In the genomic region with DNA sequence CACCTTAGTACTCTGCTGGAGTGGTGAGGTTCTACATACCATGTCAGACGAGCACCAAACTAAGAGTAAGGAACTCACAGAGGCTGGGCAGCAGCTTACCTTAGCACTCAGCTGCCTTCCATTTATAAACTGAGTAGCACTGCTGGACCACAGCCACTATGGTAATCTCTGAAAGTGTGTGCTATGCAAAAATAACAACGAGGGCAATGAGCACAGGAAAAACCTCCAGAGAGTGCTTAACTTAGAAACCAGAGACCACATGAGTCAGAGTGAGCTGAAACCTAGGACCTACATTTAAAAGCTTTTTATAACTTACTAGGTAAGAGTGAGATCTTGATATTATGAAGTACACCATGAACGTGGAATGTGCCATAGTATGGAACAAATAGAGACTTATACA, we compare ENCODE assay signal across 10 cellular contexts. TPM values are rescaled to one million over a fixed set of nuclear protein-coding genes. Genes with fewer than 3 reads are reported as not detected.
DNase-seq lines count a peak whose midpoint lies in the region; ATAC-seq, FAIRE-seq and TF ChIP-seq lines count a peak whose summit lies in the region.
"Had no signal": no experiment of that assay in that cellular context is flagged by ENCODE, and none has a peak within 500 bp of the region (broad histone marks: within the 10 kb centered on the region; RNA-seq: fewer than 3 reads in every experiment).

No MANE protein-coding gene starts in this region.

- peak; percentile 72 for DNase-seq in EH (ENCODE audit: low read depth)
- DNase-seq in endothelial cell of umbilical vein (ENCODE audit: low read depth, low spot score): peak; percentile 59
- DNase-seq in NOMO-1 treated with DMSO at 0.1 percent for 48 hours (lab: John Stamatoyannopoulos, UW; ENCODE audit: unreplicated experiment): no peak
- no peak for DNase-seq in ecto neural progenitor cell (ENCODE audit: low spot score)
- DNase-seq in activated CD4-positive, alpha-beta T cell treated with anti-CD3 and anti-CD28 coated beads, Interleukin-2, amount 50 U/mL, for 4 hours: no peak
- DNase-seq in T-helper 2 cell treated with Interferon-gamma antibody and Interleukin-4, amounts not matched to agents 5 μg/mL and 100 μg/mL, for 36 hours (ENCODE audit: low spot score): no peak
- DNase-seq: Calu3, NCI-H187 had no signal

- FAIRE-seq in endothelial cell of umbilical vein (lab: Jason Lieb, UNC): no peak

- H3K27me3 ChIP-seq in endothelial cell of umbilical vein (ENCODE audit: control insufficient read depth in 2 of 2, insufficient read depth in 2 of 2, low read length in 2 of 2): no peaks in the 10 kb centered on the region

- POLR2A ChIA-PET in endothelial cell of umbilical vein (lab: Charles Lee): no interaction called here

- no peaks in the 10 kb centered on the region for H3K27me3 Mint-ChIP-seq in T-helper 2 cell treated with Interferon-gamma antibody and Interleukin-4, amounts not matched to agents 5 μg/mL and 100 μg/mL, for 36 hours (ENCODE audit: low read depth)

- H3K9me1 ChIP-seq in endothelial cell of umbilical vein (replicated peaks; ENCODE audit: control insufficient read depth, extremely low read depth, insufficient read depth, low read length): no peaks in the 10 kb centered on the region

- dilution Hi-C loops in endothelial cell of umbilical vein (cut with MboI; ENCODE audit: extremely low pct_ligation_motif_present, low sequenced_read_pairs): no loop called here

- no peaks in the 10 kb centered on the region for H3K79me2 ChIP-seq in endothelial cell of umbilical vein (ENCODE audit: control insufficient read depth, insufficient read depth, low read length)

- no peak overlapping the region for H3K4me2 ChIP-seq in endothelial cell of umbilical vein (ENCODE audit: insufficient read depth, low read length)

- H3K27ac Mint-ChIP-seq in T-helper 2 cell treated with Interferon-gamma antibody and Interleukin-4, amounts not matched to agents 5 μg/mL and 100 μg/mL, for 36 hours: no peak overlapping the region

- TF ChIP-seq POLR2A in endothelial cell of umbilical vein (IDR thresholded peaks at IDR 0.05; ENCODE audit: low read depth, low read length): no peak

- H3K9me3 Mint-ChIP-seq in T-helper 2 cell treated with Interferon-gamma antibody and Interleukin-4, amounts not matched to agents 5 μg/mL and 100 μg/mL, for 36 hours: no peaks in the 10 kb centered on the region

- peaks cover 14% of the 10 kb centered on the region for H3K36me3 Mint-ChIP-seq in T-helper 2 cell treated with Interferon-gamma antibody and Interleukin-4, amounts not matched to agents 5 μg/mL and 100 μg/mL, for 36 hours (ENCODE audit: low read depth)

- peak; percentile 92 for ATAC-seq in GM19455 (IDR thresholded peaks at IDR 0.05; ENCODE audit: unreplicated experiment)
- peak; percentile 96 for ATAC-seq in HG03135 (IDR thresholded peaks at IDR 0.05; ENCODE audit: unreplicated experiment)

- H3K4me1 Mint-ChIP-seq in T-helper 2 cell treated with Interferon-gamma antibody and Interleukin-4, amounts not matched to agents 5 μg/mL and 100 μg/mL, for 36 hours (ENCODE audit: low read depth): no peaks in the 10 kb centered on the region

- H3K27ac ChIP-seq in endothelial cell of umbilical vein (ENCODE audit: insufficient read depth, low read depth, low read length): no peak overlapping the region

- H4K20me1 ChIP-seq in endothelial cell of umbilical vein (replicated peaks; ENCODE audit: control insufficient read depth, extremely low read depth, insufficient read depth, low read length): no peaks in the 10 kb centered on the region

- BruUV-seq in endothelial cell of umbilical vein (replicated peaks; lab: Mats Ljungman, UMichigan): no TSS peak

- no peak overlapping the region for H3K9ac ChIP-seq in endothelial cell of umbilical vein (replicated peaks; ENCODE audit: extremely low read depth, insufficient read depth, low read length)

- intact Hi-C loops in endothelial cell of umbilical vein (cut with micrococcal nuclease): no loop called here

- CTCF ChIA-PET in endothelial cell of umbilical vein (lab: Charles Lee): interaction anchor here (1.4 to 4.2 kb wide), 2 partner anchors 11 to 235 kb away, joined by 4 to 30 read pairs; no protein-coding TSS in a partner anchor

- H2AFZ ChIP-seq in endothelial cell of umbilical vein (ENCODE audit: low read depth, low read length): no peak overlapping the region

- H3K4me1 ChIP-seq in endothelial cell of umbilical vein (ENCODE audit: control insufficient read depth, extremely low read depth, insufficient read depth, low read length): no peaks in the 10 kb centered on the region

- no peak overlapping the region for H3K4me3 ChIP-seq in endothelial cell of umbilical vein (replicated peaks in 1 of 3; ENCODE audit: insufficient read depth in 1 of 3, low read depth in 1 of 3, low read length in 3 of 3)

- no peaks in the 10 kb centered on the region for H3K9me3 ChIP-seq in endothelial cell of umbilical vein (replicated peaks; ENCODE audit: control insufficient read depth, insufficient read depth, low read length)

- peaks cover 6 to 10% of the 10 kb centered on the region in 2 experiments for H3K36me3 ChIP-seq in endothelial cell of umbilical vein (ENCODE audit: control insufficient read depth in 2 of 2, extremely low read depth in 1 of 2, insufficient read depth in 2 of 2, low read length in 2 of 2)

- TF ChIP-seq CTCF in endothelial cell of umbilical vein (IDR thresholded peaks at IDR 0.05; ENCODE audit: extremely low read depth in 1 of 2, insufficient read depth in 1 of 2, low read depth in 1 of 2, low read length in 2 of 2): no peak

- H3K4me3 Mint-ChIP-seq in T-helper 2 cell treated with Interferon-gamma antibody and Interleukin-4, amounts not matched to agents 5 μg/mL and 100 μg/mL, for 36 hours: no peak overlapping the region

TF ChIP-seq in endothelial cell of umbilical vein, 7 proteins besides CTCF, POLR2A, EP300 and RAD21:
- TF ChIP-seq MYC (IDR thresholded peaks at IDR 0.05; ENCODE audit: low read depth, low read length) (no peak), EZH2 (IDR thresholded peaks at IDR 0.05; ENCODE audit: borderline replicate concordance, low read depth, low read length, severe bottlenecking) (no peak), MAX (IDR thresholded peaks at IDR 0.05; ENCODE audit: insufficient read depth, insufficient read length) (no peak), POLR2AphosphoS5 (IDR thresholded peaks at IDR 0.05; ENCODE audit: insufficient read depth, low read depth, low read length) (no peak), FOS (IDR thresholded peaks at IDR 0.05; ENCODE audit: borderline replicate concordance, insufficient read depth, low read length) (no peak), JUN (IDR thresholded peaks at IDR 0.05; ENCODE audit: borderline replicate concordance, insufficient read depth, insufficient read length, low read depth) (no peak), GATA2 (IDR thresholded peaks at IDR 0.05; ENCODE audit: insufficient read depth, insufficient read length, low read depth, low read length) (no peak)

RNA-seq across cellular contexts. Expression of gene CD59, which starts 17.1 kb away (rescaled TPM):
- total RNA-seq in endothelial cell of umbilical vein: 1,084 and 1,141 TPM in 2 replicates
- polyA plus RNA-seq in endothelial cell of umbilical vein: 898 and 992 TPM in 2 replicates
- polyA plus RNA-seq in endothelial cell of umbilical vein (2011; cell fraction: cytosol; rRNA removed): 1,189 and 1,210 TPM in 2 replicates
- polyA plus RNA-seq in endothelial cell of umbilical vein (2011; cell fraction: nucleus; rRNA removed): 468 and 574 TPM in 2 replicates
- polyA plus RNA-seq in endothelial cell of umbilical vein (2012): 1,678 and 2,079 TPM in 2 replicates
- polyA minus RNA-seq in endothelial cell of umbilical vein: 1,358 and 1,650 TPM in 2 replicates
- polyA minus RNA-seq in endothelial cell of umbilical vein (2011; cell fraction: cytosol; rRNA and poly(A)+ RNA removed): 111 TPM
- polyA minus RNA-seq in endothelial cell of umbilical vein (2011; cell fraction: nucleus; rRNA and poly(A)+ RNA removed): 286 and 554 TPM in 2 replicates

RNA-seq across cellular contexts. Expression of gene FBXO3, which starts 21.0 kb away (rescaled TPM):
- total RNA-seq in endothelial cell of umbilical vein: 20.8 and 23.1 TPM in 2 replicates
- 14.9 and 18.0 TPM in 2 replicates for polyA plus RNA-seq in endothelial cell of umbilical vein
- 16.7 and 17.8 TPM in 2 replicates for polyA plus RNA-seq in endothelial cell of umbilical vein (2011; cell fraction: cytosol; rRNA removed)
- 22.7 and 32.5 TPM in 2 replicates for polyA plus RNA-seq in endothelial cell of umbilical vein (2011; cell fraction: nucleus; rRNA removed)
- polyA plus RNA-seq in endothelial cell of umbilical vein (2012): 22.3 and 24.5 TPM in 2 replicates
- polyA minus RNA-seq in endothelial cell of umbilical vein: 21.8 and 28.2 TPM in 2 replicates
- polyA minus RNA-seq in endothelial cell of umbilical vein (2011; cell fraction: cytosol; rRNA and poly(A)+ RNA removed): 18.0 TPM
- 21.4 and 32.4 TPM in 2 replicates for polyA minus RNA-seq in endothelial cell of umbilical vein (2011; cell fraction: nucleus; rRNA and poly(A)+ RNA removed)

RNA-seq across cellular contexts. Expression of gene C11orf91, which starts 52.7 kb away (rescaled TPM):
- 1.4 and 2.1 TPM in 2 replicates for total RNA-seq in endothelial cell of umbilical vein
- 0.21 and 0.94 TPM in 2 replicates for polyA plus RNA-seq in endothelial cell of umbilical vein
- 0.12 TPM in 1 of 2 replicates, not detected in the other for polyA plus RNA-seq in endothelial cell of umbilical vein (2011; cell fraction: cytosol; rRNA removed)
- 0.36 and 0.84 TPM in 2 replicates for polyA plus RNA-seq in endothelial cell of umbilical vein (2011; cell fraction: nucleus; rRNA removed)
- 0.48 and 0.59 TPM in 2 replicates for polyA plus RNA-seq in endothelial cell of umbilical vein (2012)
- polyA minus RNA-seq in endothelial cell of umbilical vein: not detected in 2 replicates
- not detected for polyA minus RNA-seq in endothelial cell of umbilical vein (2011; cell fraction: cytosol; rRNA and poly(A)+ RNA removed)
- 2.5 and 9.7 TPM in 2 replicates for polyA minus RNA-seq in endothelial cell of umbilical vein (2011; cell fraction: nucleus; rRNA and poly(A)+ RNA removed)

Comparison
In these comparisons a context has a peak if more than half of its experiments do, and no peak if none do; other contexts are left out.
1. DNase-seq: peak in EH (single experiment) and endothelial cell of umbilical vein (single experiment); none in NOMO-1 treated with DMSO at 0.1 percent for 48 hours (single experiment), ecto neural progenitor cell (single experiment), activated CD4-positive, alpha-beta T cell treated with anti-CD3 and anti-CD28 coated beads, Interleukin-2, amount 50 U/mL, for 4 hours (0 of 2) and T-helper 2 cell treated with Interferon-gamma antibody and Interleukin-4, amounts not matched to agents 5 μg/mL and 100 μg/mL, for 36 hours (single experiment).